In the genomic region with DNA sequence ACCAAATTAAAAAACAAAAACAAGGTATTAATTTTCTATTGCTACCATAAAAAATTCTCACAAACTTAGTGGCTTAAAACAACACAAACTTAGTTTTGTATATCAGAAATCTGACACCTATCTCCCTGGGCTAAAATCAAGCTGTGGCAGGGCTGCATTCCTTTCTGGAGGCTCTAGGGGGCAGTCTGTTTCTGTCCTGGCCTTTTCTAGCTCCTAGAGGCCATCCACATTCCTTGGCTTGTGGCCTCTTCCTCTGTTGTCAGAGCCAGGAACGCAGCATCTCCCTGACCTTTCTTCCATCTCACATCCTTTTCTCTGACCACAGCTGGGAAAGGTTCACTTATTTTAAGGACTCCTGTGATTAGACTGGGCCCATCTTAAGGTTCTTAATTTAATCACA, we compare ENCODE assay signal across 12 cellular contexts. TPM values are rescaled to one million over a fixed set of nuclear protein-coding genes. Genes with fewer than 3 reads are reported as not detected.
DNase-seq lines count a peak whose midpoint lies in the region; ATAC-seq, FAIRE-seq and TF ChIP-seq lines count a peak whose summit lies in the region.
"Had no signal": no experiment of that assay in that cellular context is flagged by ENCODE, and none has a peak within 500 bp of the region (broad histone marks: within the 10 kb centered on the region; RNA-seq: fewer than 3 reads in every experiment).

No MANE protein-coding gene starts in this region.

- H3K4me3 ChIP-seq in WERI-Rb-1 (ENCODE audit: low read depth, low read length) (no peak overlapping the region), mucosa of descending colon (no peak overlapping the region), hepatocyte (no peak overlapping the region)

- no peaks in the 10 kb centered on the region for H3K4me1 ChIP-seq in mucosa of descending colon (ENCODE audit: low read depth)
- no peaks in the 10 kb centered on the region for H3K4me1 ChIP-seq in hepatocyte (ENCODE audit: insufficient read depth)

- no peaks in the 10 kb centered on the region for H3K79me2 ChIP-seq in hepatocyte

- TF ChIP-seq CTCF in WERI-Rb-1 (IDR thresholded peaks at IDR 0.05; ENCODE audit: low read depth, low read length) (peak; percentile 52), mucosa of descending colon (IDR thresholded peaks at IDR 0.05) (no peak), hepatocyte (IDR thresholded peaks at IDR 0.05; ENCODE audit: poor library complexity) (no peak)

- no peaks in the 10 kb centered on the region for H4K20me1 ChIP-seq in hepatocyte (ENCODE audit: insufficient read depth, poor library complexity, severe bottlenecking)

- H3K27ac ChIP-seq in WERI-Rb-1 (no peak overlapping the region), hepatocyte (no peak overlapping the region)

- 96% methylated on average over 1 of the region's 1 CpG for WGBS in hepatocyte (ENCODE audit: low lambda C conversion rate, missing lambda C conversion rate)

- no peaks in the 10 kb centered on the region for H3K36me3 ChIP-seq in WERI-Rb-1
- no peaks in the 10 kb centered on the region for H3K36me3 ChIP-seq in mucosa of descending colon (ENCODE audit: low read depth)
- H3K36me3 ChIP-seq in hepatocyte (replicated peaks; ENCODE audit: insufficient read depth, low read depth), result no peaks in the 10 kb centered on the region

- FAIRE-seq in GM12892 (lab: Jason Lieb, UNC), result no peak

- no peaks in the 10 kb centered on the region for H3K9me2 ChIP-seq in hepatocyte (replicated peaks; ENCODE audit: insufficient read depth)

- H2AFZ ChIP-seq in hepatocyte, result no peak overlapping the region

- peaks cover 2% of the 10 kb centered on the region for H3K9me3 ChIP-seq in WERI-Rb-1 (ENCODE audit: severe bottlenecking)
- H3K9me3 ChIP-seq in mucosa of descending colon, result no peaks in the 10 kb centered on the region
- no peaks in the 10 kb centered on the region for H3K9me3 ChIP-seq in hepatocyte (ENCODE audit: low read depth)

- H3K27me3 ChIP-seq in WERI-Rb-1 (ENCODE audit: insufficient read depth, low read depth, severe bottlenecking) (no peaks in the 10 kb centered on the region), hepatocyte (no peaks in the 10 kb centered on the region)

- peak; percentile 35 for ATAC-seq in mucosa of descending colon
- ATAC-seq: naive thymus-derived CD8-positive, alpha-beta T cell; stimulated activated naive CD8-positive, alpha-beta T cell treated with anti-CD3 and anti-CD28 coated beads, Interleukin-15, Interleukin-2, amounts not matched to agents 100 U/mL and 50 U/mL, for 24 hours had no signal

- DNase-seq in activated CD4-positive, alpha-beta T cell treated with anti-CD3 and anti-CD28 coated beads for 48 hours, result peak; percentile 42
- no peak for DNase-seq in activated CD4-positive, alpha-beta T cell treated with anti-CD3 and anti-CD28 coated beads for 4 hours
- DNase-seq in HT1080 (ENCODE audit: low read depth) (peak; percentile 40), WERI-Rb-1 (peak; percentile 20), mucosa of descending colon (no peak), hepatocyte (ENCODE audit: low spot score) (no peak), GM12892 (ENCODE audit: insufficient read length) (no peak), COLO668 (lab: John Stamatoyannopoulos, UW; ENCODE audit: unreplicated experiment) (no peak)
- DNase-seq: activated gamma-delta T cell; naive thymus-derived CD8-positive, alpha-beta T cell; NCI-H1092; stimulated activated naive CD8-positive, alpha-beta T cell treated with anti-CD3 and anti-CD28 coated beads, Interleukin-15, Interleukin-2, amounts not matched to agents 100 U/mL and 50 U/mL, for 24 hours had no signal

- no peak for TF ChIP-seq POLR2A in GM12892 (IDR thresholded peaks at IDR 0.05; ENCODE audit: low read depth, low read length)

- intact Hi-C loops in mucosa of descending colon (cut with DNase I, micrococcal nuclease), result loop anchor here in 1 of 2 donors (10.0 kb wide), 1 partner anchor 500 kb away; no protein-coding TSS in a partner anchor

- H3K4me2 ChIP-seq in hepatocyte, result no peak overlapping the region

RNA-seq across cellular contexts. Expression of a gene that starts 38.9 kb away (rescaled TPM):
- not detected in 2 replicates for total RNA-seq in HT1080 (2014; rRNA removed; shearing (Covaris generic))
- 0.06 TPM in 2 replicates for polyA plus RNA-seq in HT1080 (2015; cell fraction: cytosol; rRNA removed)
- polyA plus RNA-seq in HT1080 (2015; cell fraction: nucleus; rRNA removed), result 0.18 and 0.63 TPM in 2 replicates
- total RNA-seq in mucosa of descending colon (10 to 100 TPM in 1 of 3 donors, 1 to 10 TPM in 2; 2.0 to 12.9 (median 7.7) TPM), hepatocyte (6.6 and 10.6 TPM in 2 replicates)
- polyA plus RNA-seq in hepatocyte, result 1.7 and 1.8 TPM in 2 replicates
- polyA plus RNA-seq in GM12892 (2012; ENCODE audit: missing spikeins), result not detected

Comparison
In these comparisons a context has a peak if more than half of its experiments do, and no peak if none do; other contexts are left out.
1. DNase-seq: peak in activated CD4-positive, alpha-beta T cell treated with anti-CD3 and anti-CD28 coated beads for 48 hours (single experiment), HT1080 (single experiment) and WERI-Rb-1 (single experiment); none in activated CD4-positive, alpha-beta T cell treated with anti-CD3 and anti-CD28 coated beads for 4 hours (0 of 2), mucosa of descending colon (0 of 3), hepatocyte (single experiment), GM12892 (single experiment) and COLO668 (single experiment).